ENCODE assay signal across 21 cellular contexts in the genomic region with DNA sequence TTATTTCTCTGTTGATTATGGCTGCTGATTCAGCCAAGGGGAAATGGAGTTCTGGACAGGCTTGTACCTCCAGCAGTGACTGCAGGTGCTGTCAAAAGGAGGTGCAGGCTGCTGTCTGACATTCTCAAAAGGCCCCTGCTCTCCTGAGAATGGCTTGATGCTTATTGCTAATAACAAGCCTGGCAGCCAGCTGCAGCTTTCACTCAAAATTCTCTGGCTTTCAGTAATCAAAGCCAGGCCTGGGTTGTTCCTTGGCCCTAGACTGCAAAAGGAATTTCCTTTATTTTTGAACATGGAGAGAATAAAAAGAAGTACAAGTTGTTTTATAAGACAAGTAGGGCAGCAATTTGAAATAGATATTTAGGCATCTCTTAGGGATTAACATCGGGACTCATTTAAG.
DNase-seq lines count a peak whose midpoint lies in the region; ATAC-seq and TF ChIP-seq lines count a peak whose summit lies in the region.
"Had no signal": no experiment of that assay in that cellular context is flagged by ENCODE, and none has a peak within 500 bp of the region (broad histone marks: within the 10 kb centered on the region; RNA-seq: fewer than 3 reads in every experiment).

No MANE protein-coding gene starts in this region.

- no peak overlapping the region for H3K9ac ChIP-seq in neural cell (ENCODE audit: low read length)

- DNase-seq in NCI-H1092 treated with DMSO at 0.1 percent for 48 hours (lab: John Stamatoyannopoulos, UW) (peak; percentile 15), NCI-H1092 (lab: John Stamatoyannopoulos, UW) (no peak), G401 (ENCODE audit: low spot score) (peak; percentile 39), cerebellar cortex (ENCODE audit: low spot score) (peak; percentile 33), left lung (no peak), left cardiac atrium (no peak)
- DNase-seq: ACHN; DMS53; GF-D8; GOT3; KBM-7; NCI-H187; NCI-H446; NK-92 treated with Interleukin-12 subunit alpha and Interleukin-12 subunit beta, amount 100 ng/mL, for 24 hours; SHP77 treated with DMSO at 0.1 percent for 48 hours; T-helper 1 cell had no signal

- in situ Hi-C loops in G401 (cut with HindIII; ENCODE audit: low sequenced_read_pairs), result no loop called here

- no peaks in the 10 kb centered on the region for H3K79me2 ChIP-seq in neural cell (replicated peaks; ENCODE audit: insufficient read depth, low read length)

- TF ChIP-seq CTCF in neural cell (IDR thresholded peaks at IDR 0.05; ENCODE audit: poor library complexity, severe bottlenecking) (no peak), left lung (IDR thresholded peaks at IDR 0.05) (no peak)

- H4K20me1 ChIP-seq in neural cell (ENCODE audit: insufficient read depth), result no peaks in the 10 kb centered on the region

- H3K27me3 ChIP-seq in neural cell (ENCODE audit: insufficient read depth, low read depth, low read length) (no peaks in the 10 kb centered on the region), left lung (no peaks in the 10 kb centered on the region)

- H3K4me3 ChIP-seq in neural cell (ENCODE audit: low read length), result no peak overlapping the region
- H3K4me3 ChIP-seq in left lung, result no peak overlapping the region

- H3K36me3 ChIP-seq in neural cell (ENCODE audit: insufficient read depth, low read length), result no peaks in the 10 kb centered on the region
- H3K36me3 ChIP-seq in left lung, result no peaks in the 10 kb centered on the region

- no peaks in the 10 kb centered on the region for H3K9me2 ChIP-seq in neural cell (ENCODE audit: insufficient read depth, low read length)

- TF ChIP-seq EP300 in neural cell (conservative IDR thresholded peaks at IDR 0.05; ENCODE audit: poor library complexity, severe bottlenecking), result no peak

- H2AFZ ChIP-seq in neural cell (ENCODE audit: low read depth, low read length), result no peak overlapping the region

- no peak for TF ChIP-seq RAD21 in neural cell (conservative IDR thresholded peaks at IDR 0.05)

- H3K27ac ChIP-seq in neural cell (ENCODE audit: low read length) (peak overlapping the region; percentile 57), left lung (no peak overlapping the region)
- H3K27ac ChIP-seq: 22Rv1, RWPE1 had no signal

- intact Hi-C loops in left lung (cut with DNase I) (no loop called here), left cardiac atrium (cut with DNase I) (no loop called here)

- ATAC-seq in left lung (no peak), HG02885 (IDR thresholded peaks at IDR 0.05; ENCODE audit: poor library complexity, unreplicated experiment) (no peak), left cardiac atrium (no peak)
- ATAC-seq: HCT116 had no signal

- H3K9me3 ChIP-seq in neural cell (ENCODE audit: low read length), result no peaks in the 10 kb centered on the region
- H3K9me3 ChIP-seq in left lung, result no peaks in the 10 kb centered on the region

- H3K4me1 ChIP-seq in left lung, result no peaks in the 10 kb centered on the region

- no peaks in the 10 kb centered on the region for H3F3A ChIP-seq in neural cell (ENCODE audit: insufficient read depth, low read length, poor library complexity, severe bottlenecking)

- no peak overlapping the region for H3K4me2 ChIP-seq in neural cell (ENCODE audit: low read length)

TF ChIP-seq in neural cell, 6 proteins besides CTCF, POLR2A, EP300 and RAD21:
- TF ChIP-seq POLR2AphosphoS5 (IDR thresholded peaks at IDR 0.05) (no peak), MXI1 (conservative IDR thresholded peaks at IDR 0.05; ENCODE audit: poor library complexity, severe bottlenecking) (no peak), EZH2 (IDR thresholded peaks at IDR 0.05; ENCODE audit: borderline replicate concordance, insufficient read depth, low read length, poor library complexity, severe bottlenecking) (no peak)

Comparison
In these comparisons a context has a peak if more than half of its experiments do, and no peak if none do; other contexts are left out.
1. DNase-seq: peak in NCI-H1092 treated with DMSO at 0.1 percent for 48 hours (single experiment), G401 (single experiment) and cerebellar cortex (single experiment); none in NCI-H1092 (single experiment), left lung (0 of 2) and left cardiac atrium (single experiment).